ENCODE assay signal across 21 cellular contexts in genomic region chr5:127019928-127020327, GRCh38. TPM values are rescaled to one million over a fixed set of nuclear protein-coding genes. Genes with fewer than 3 reads are reported as not detected.
A peak's percentile ranks its signal among the peaks of the same experiment; 100 is the strongest.
DNase-seq lines count a peak whose midpoint lies in the region; ATAC-seq and TF ChIP-seq lines count a peak whose summit lies in the region.
"Had no signal": no experiment of that assay in that cellular context is flagged by ENCODE, and none has a peak within 500 bp of the region (broad histone marks: within the 10 kb centered on the region; RNA-seq: fewer than 3 reads in every experiment).

No MANE protein-coding gene starts in this region.

- H3K27me3 Mint-ChIP-seq in memory B cell (no peaks in the 10 kb centered on the region), natural killer cell (ENCODE audit: low read depth in 2 of 2) (no peaks in the 10 kb centered on the region)

- ATAC-seq in GM18508 (IDR thresholded peaks at IDR 0.05; ENCODE audit: insufficient read depth, unreplicated experiment) (peak; percentile 51), GM21381 (IDR thresholded peaks at IDR 0.05; ENCODE audit: unreplicated experiment) (peak; percentile 58), HG03378 (IDR thresholded peaks at IDR 0.05; ENCODE audit: unreplicated experiment) (peak; percentile 56), memory B cell (ENCODE audit: low read depth) (no peak), natural killer cell (no peak)
- ATAC-seq: naive thymus-derived CD8-positive, alpha-beta T cell had no signal

- intact Hi-C loops in natural killer cell (cut with micrococcal nuclease): no loop called here

- H3K9me3 Mint-ChIP-seq in memory B cell (no peaks in the 10 kb centered on the region), natural killer cell (no peaks in the 10 kb centered on the region)

- peaks cover 4% of the 10 kb centered on the region for H3K36me3 Mint-ChIP-seq in memory B cell
- H3K36me3 Mint-ChIP-seq in natural killer cell: no peaks in the 10 kb centered on the region

- no peak for TF ChIP-seq CTCF in natural killer cell (IDR thresholded peaks at IDR 0.05)

- DNase-seq in memory B cell (ENCODE audit: low spot score in 2 of 2) (no peak), natural killer cell (no peak), LoVo (ENCODE audit: low spot score) (no peak), epidermal melanocyte (ENCODE audit: insufficient read length, low spot score) (no peak)
- DNase-seq: activated CD4-positive, alpha-beta T cell treated with anti-CD3 and anti-CD28 coated beads, Interleukin-2, amount 50 U/mL, for 1 hour; activated naive CD4-positive, alpha-beta T cell treated with Interleukin-2 at 50 U/mL for 16 hours; COR-L47; effector CD4-positive, alpha-beta T cell; EL; kidney glomerular epithelial cell; naive thymus-derived CD8-positive, alpha-beta T cell; NCI-H187; Right ventricle myocardium superior; sigmoid colon; stimulated activated naive CD4-positive, alpha-beta T cell; SW 1271; tibial artery had no signal

- H3K4me1 Mint-ChIP-seq in memory B cell: peaks cover 33% of the 10 kb centered on the region
- no peaks in the 10 kb centered on the region for H3K4me1 Mint-ChIP-seq in natural killer cell

- H3K27ac Mint-ChIP-seq in memory B cell (peak overlapping the region; percentile 73), natural killer cell (no peak overlapping the region)
- H3K27ac Mint-ChIP-seq: naive thymus-derived CD8-positive, alpha-beta T cell had no signal

- no peak overlapping the region for H3K4me3 Mint-ChIP-seq in memory B cell
- no peak overlapping the region for H3K4me3 Mint-ChIP-seq in natural killer cell
- H3K4me3 Mint-ChIP-seq: naive thymus-derived CD8-positive, alpha-beta T cell had no signal

RNA-seq across cellular contexts. Expression of gene MARCHF3, which starts 10.4 kb away (rescaled TPM):
- 10 to 100 TPM in 1 of 3 donors, 1 to 10 TPM in 2; 6.8 to 11.2 (median 8.9) TPM for total RNA-seq in natural killer cell

RNA-seq across cellular contexts. Expression of gene C5orf63, which starts 53.4 kb away (rescaled TPM):
- 10 to 100 TPM; 10.4 to 18.8 (median 11.7) TPM for total RNA-seq in natural killer cell
- total RNA-seq: ascending aorta had no signal

Comparison
In these comparisons a context has a peak if more than half of its experiments do, and no peak if none do; other contexts are left out.
1. ATAC-seq: peak in GM18508 (single experiment), GM21381 (single experiment) and HG03378 (single experiment); none in memory B cell (single experiment) and natural killer cell (0 of 3).